Comparison of ENCODE assay signal across 8 cellular contexts in the genomic region with DNA sequence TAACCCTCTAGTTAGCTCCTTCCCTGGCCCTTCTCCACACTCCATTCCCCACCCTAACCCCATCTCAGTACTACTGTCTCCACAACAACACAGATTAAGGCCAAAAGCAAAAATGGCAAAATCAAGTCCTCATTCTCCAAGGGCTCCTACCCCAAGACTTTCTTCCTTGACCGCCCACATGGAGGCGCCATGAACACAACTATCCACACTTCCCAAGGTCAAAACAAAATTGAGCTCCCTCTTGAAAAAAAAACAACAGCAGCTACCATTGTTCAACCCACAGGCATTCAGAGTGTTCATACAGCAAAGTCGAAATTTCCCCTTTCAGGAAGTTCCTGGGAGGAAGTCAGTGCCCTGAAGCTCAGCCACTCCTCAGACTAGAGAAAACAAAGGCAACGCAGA. TPM values are rescaled to one million over a fixed set of nuclear protein-coding genes. Genes with fewer than 3 reads are reported as not detected.
DNase-seq lines count a peak whose midpoint lies in the region; ATAC-seq, FAIRE-seq and TF ChIP-seq lines count a peak whose summit lies in the region.

No MANE protein-coding gene starts in this region.

- no peak overlapping the region for H3K9ac ChIP-seq in PC-3 (ENCODE audit: low read length)

- no peak overlapping the region for H3K4me2 ChIP-seq in PC-3 (ENCODE audit: low read length)

- no peak overlapping the region for H3K4me3 ChIP-seq in PC-3 (ENCODE audit: low read length)
- H3K4me3 ChIP-seq in pancreas, result no peak overlapping the region

- FAIRE-seq in pancreas (lab: Jason Lieb, UNC), result no peak

- peaks cover 6% of the 10 kb centered on the region for H3K36me3 Mint-ChIP-seq in activated naive CD4-positive, alpha-beta T cell treated with anti-CD3 and anti-CD28 coated beads, Interleukin-2, amount 10 ng/mL, durations not matched to agents 7 days and 5 days

- H3K27me3 ChIP-seq in PC-3 (ENCODE audit: low read length) (no peaks in the 10 kb centered on the region), pancreas (no peaks in the 10 kb centered on the region)

- no peaks in the 10 kb centered on the region for H4K20me1 ChIP-seq in PC-3 (ENCODE audit: low read length)

- H3K4me3 Mint-ChIP-seq in activated naive CD4-positive, alpha-beta T cell treated with anti-CD3 and anti-CD28 coated beads, Interleukin-2, amount 10 ng/mL, durations not matched to agents 7 days and 5 days, result no peak overlapping the region

- POLR2A ChIA-PET in PC-3 (lab: Charles Lee; ENCODE audit: unreplicated experiment), result no interaction called here

- 38 to 48% methylated on average over 4 of the region's 4 CpGs for WGBS in pancreas, 2 donors

- no peaks in the 10 kb centered on the region for H3K9me2 ChIP-seq in PC-3 (replicated peaks; ENCODE audit: low read length)

- H2AFZ ChIP-seq in PC-3 (ENCODE audit: low read length), result no peak overlapping the region

- peaks cover 54% of the 10 kb centered on the region for H3K4me1 Mint-ChIP-seq in activated naive CD4-positive, alpha-beta T cell treated with anti-CD3 and anti-CD28 coated beads, Interleukin-2, amount 10 ng/mL, durations not matched to agents 7 days and 5 days

- H3K4me1 ChIP-seq in PC-3 (ENCODE audit: insufficient read depth, low read length) (no peaks in the 10 kb centered on the region), pancreas (peaks cover 16 to 31% (median 18%) of the 10 kb centered on the region in 3 donors)

- no peak for ATAC-seq in PC-3
- ATAC-seq in pancreas, result peak; percentile 64 to 80 (median 79)
- ATAC-seq in GM18909 (IDR thresholded peaks at IDR 0.05; ENCODE audit: poor library complexity, unreplicated experiment), result no peak
- no peak for ATAC-seq in HG02642 (IDR thresholded peaks at IDR 0.05; ENCODE audit: poor library complexity, unreplicated experiment)

- no peaks in the 10 kb centered on the region for H3K79me2 ChIP-seq in PC-3 (ENCODE audit: low read length)

- H3K36me3 ChIP-seq in PC-3 (ENCODE audit: low read depth, low read length) (no peaks in the 10 kb centered on the region), pancreas (no peaks in the 10 kb centered on the region)

- CTCF ChIA-PET in PC-3 (lab: Charles Lee), result no interaction called here
- CTCF ChIA-PET in activated naive CD4-positive, alpha-beta T cell treated with anti-CD3 and anti-CD28 coated beads, Interleukin-2, amount 10 ng/mL, durations not matched to agents 7 days and 5 days (lab: Charles Lee), result interaction anchor here (0.7 to 11.2 kb wide), 20 partner anchors 12 to 428 kb away, joined by 3 to 150 read pairs (median 4); a partner anchor contains a TSS

- peak in 5 of 6 experiments; percentile 13 to 51 (median 29) for DNase-seq in stimulated activated naive CD4-positive, alpha-beta T cell (lab: John Stamatoyannopoulos, UW)
- no peak for DNase-seq in stimulated activated naive CD4-positive, alpha-beta T cell treated with Interleukin-2 at 50 U/mL for 16 hours (lab: John Stamatoyannopoulos, UW)
- no peak for DNase-seq in PC-3
- peak; percentile 75 for DNase-seq in activated naive CD4-positive, alpha-beta T cell treated with anti-CD3 and anti-CD28 coated beads, Interleukin-2, amount 10 ng/mL, durations not matched to agents 7 days and 5 days
- peak; percentile 92 for DNase-seq in globus pallidus (ENCODE audit: low spot score)
- DNase-seq in pancreas, result peak in 5 of 6 donors; percentile 44 to 69 (median 55)

- BruUV-seq in PC-3 (replicated peaks; lab: Mats Ljungman, UMichigan), result no TSS peak

- no peaks in the 10 kb centered on the region for H3K27me3 Mint-ChIP-seq in activated naive CD4-positive, alpha-beta T cell treated with anti-CD3 and anti-CD28 coated beads, Interleukin-2, amount 10 ng/mL, durations not matched to agents 7 days and 5 days

- no peaks in the 10 kb centered on the region for H3K9me3 Mint-ChIP-seq in activated naive CD4-positive, alpha-beta T cell treated with anti-CD3 and anti-CD28 coated beads, Interleukin-2, amount 10 ng/mL, durations not matched to agents 7 days and 5 days

- intact Hi-C loops in PC-3 (cut with micrococcal nuclease), result no loop called here
- intact Hi-C loops in pancreas (cut with DNase I), result no loop called here

- H3K9me3 ChIP-seq in PC-3 (ENCODE audit: low read length) (no peaks in the 10 kb centered on the region), pancreas (no peaks in the 10 kb centered on the region)

- H3K27ac ChIP-seq in PC-3 (ENCODE audit: low read length), result no peak overlapping the region
- peak overlapping the region in 3 of 4 donors; percentile 8 to 30 (median 17) for H3K27ac ChIP-seq in pancreas

- peak overlapping the region; percentile 26 for H3K27ac Mint-ChIP-seq in activated naive CD4-positive, alpha-beta T cell treated with anti-CD3 and anti-CD28 coated beads, Interleukin-2, amount 10 ng/mL, durations not matched to agents 7 days and 5 days

- TF ChIP-seq CTCF in PC-3 (conservative IDR thresholded peaks at IDR 0.05; ENCODE audit: low read depth, low read length) (peak; percentile 41), pancreas (IDR thresholded peaks at IDR 0.05) (peak in 2 of 4 donors; percentile 25 to 30)

- no peaks in the 10 kb centered on the region for H3F3A ChIP-seq in PC-3 (ENCODE audit: low read length, unreplicated experiment)

RNA-seq across cellular contexts. Expression of a gene that starts 54.4 kb away (rescaled TPM):
- total RNA-seq in PC-3 (2014; rRNA removed), result 0.51 and 0.86 TPM in 2 replicates
- total RNA-seq in pancreas, result 10 to 100 TPM; 17.1 to 33.8 (median 21.1) TPM
- 10 to 100 TPM in 1 of 2 donors, 1 to 10 TPM in 1; 6.7 to 12.5 TPM for polyA plus RNA-seq in pancreas

Comparison
In these comparisons a context has a peak if more than half of its experiments do, and no peak if none do; other contexts are left out.
1. DNase-seq: peak in stimulated activated naive CD4-positive, alpha-beta T cell (5 of 6), activated naive CD4-positive, alpha-beta T cell treated with anti-CD3 and anti-CD28 coated beads, Interleukin-2, amount 10 ng/mL, durations not matched to agents 7 days and 5 days (single experiment), globus pallidus (single experiment) and pancreas (5 of 6); none in stimulated activated naive CD4-positive, alpha-beta T cell treated with Interleukin-2 at 50 U/mL for 16 hours (single experiment) and PC-3 (single experiment).
2. ATAC-seq: peak in pancreas (4 of 4); none in PC-3 (single experiment), GM18909 (single experiment) and HG02642 (single experiment).